ENCODE assay signal across 15 cellular contexts in genomic region chr14:23089498-23090253, GRCh38. TPM values are rescaled to one million over a fixed set of nuclear protein-coding genes. Genes with fewer than 3 reads are reported as not detected.
A peak's percentile ranks its signal among the peaks of the same experiment; 100 is the strongest.
DNase-seq lines count a peak whose midpoint lies in the region; ATAC-seq and TF ChIP-seq lines count a peak whose summit lies in the region.
"Had no signal": no experiment of that assay in that cellular context is flagged by ENCODE, and none has a peak within 500 bp of the region (broad histone marks: within the 10 kb centered on the region; RNA-seq: fewer than 3 reads in every experiment).

No MANE protein-coding gene starts in this region.

- H3K27ac ChIP-seq in 22Rv1 (peak overlapping the region; percentile 3; the same call in 1 of the 2 replicates), C4-2B (peak overlapping the region; percentile 52)
- H3K27ac ChIP-seq in CD8-positive, alpha-beta memory T cell (ENCODE audit: low read depth, low read length), result no peak overlapping the region
- H3K27ac ChIP-seq: BLaER1, PC-9 had no signal

- intact Hi-C loops in posterior vena cava (cut with DNase I), result no loop called here

- CTCF ChIA-PET in CD8-positive, alpha-beta memory T cell (lab: Charles Lee), result interaction anchor here (1.2 to 1.6 kb wide), 4 partner anchors 12 to 32 kb away, joined by 4 to 11 read pairs (median 5); partner anchors contain the start of gene CDH24

- POLR2A ChIA-PET in CD8-positive, alpha-beta memory T cell (lab: Charles Lee), result no interaction called here

- H3K9me3 ChIP-seq in CD8-positive, alpha-beta memory T cell (ENCODE audit: low read length), result no peaks in the 10 kb centered on the region
- H3K9me3 ChIP-seq: BLaER1 had no signal

- H3K9me3 Mint-ChIP-seq in CD8-positive, alpha-beta memory T cell, result no peaks in the 10 kb centered on the region

- H3K27me3 Mint-ChIP-seq in CD8-positive, alpha-beta memory T cell, result no peaks in the 10 kb centered on the region

- H3K36me3 Mint-ChIP-seq in CD8-positive, alpha-beta memory T cell, result peaks cover 8 to 76% (median 21%) of the 10 kb centered on the region in 3 donors

- peak overlapping the region in 2 of 7 donors; percentile 6 to 36 for H3K4me3 Mint-ChIP-seq in CD8-positive, alpha-beta memory T cell

- ATAC-seq in HG03354 (IDR thresholded peaks at IDR 0.05; ENCODE audit: poor library complexity, severe bottlenecking, unreplicated experiment), result no peak
- no peak for ATAC-seq in GM19035 (IDR thresholded peaks at IDR 0.05; ENCODE audit: unreplicated experiment)

- H3K27ac Mint-ChIP-seq in CD8-positive, alpha-beta memory T cell, result peak overlapping the region in 3 of 8 donors; percentile 3 to 63 (median 15)

- H3K4me3 ChIP-seq in CD8-positive, alpha-beta memory T cell (ENCODE audit: low read length), result no peak overlapping the region
- H3K4me3 ChIP-seq: BLaER1, PC-9 had no signal

- peaks cover 20% of the 10 kb centered on the region for H3K4me1 ChIP-seq in CD8-positive, alpha-beta memory T cell (ENCODE audit: insufficient read depth, low read length)

- H3K27me3 ChIP-seq in CD8-positive, alpha-beta memory T cell (ENCODE audit: insufficient read depth, low read length, poor library complexity, severe bottlenecking), result no peaks in the 10 kb centered on the region
- H3K27me3 ChIP-seq: BLaER1 had no signal

- DNase-seq in amniotic epithelial cell (ENCODE audit: low read depth), result peak; percentile 39
- DNase-seq in posterior vena cava (ENCODE audit: low spot score), result peak; percentile 60
- no peak for DNase-seq in CD8-positive, alpha-beta memory T cell
- DNase-seq: DMS153, MM.1S, NCI-H1105 treated with DMSO at 0.1 percent for 48 hours, NCI-H187, NCI-H446, PC-9 had no signal

- H3K4me1 Mint-ChIP-seq in CD8-positive, alpha-beta memory T cell, result peaks cover 33 to 45% (median 39%) of the 10 kb centered on the region in 3 donors

- TF ChIP-seq CTCF in 22Rv1 (IDR thresholded peaks at IDR 0.05) (no peak), C4-2B (conservative IDR thresholded peaks at IDR 0.05) (no peak)

- H3K36me3 ChIP-seq in CD8-positive, alpha-beta memory T cell (ENCODE audit: insufficient read depth, low read length), result peaks cover 64% of the 10 kb centered on the region

RNA-seq across cellular contexts. Expression of gene ACIN1, which starts 5.3 kb away (rescaled TPM):
- 100 to 1,000 TPM in 1 of 2 donors, 10 to 100 TPM in 1; 85.9 to 112 TPM for total RNA-seq in posterior vena cava
- total RNA-seq in CD8-positive, alpha-beta memory T cell, result 100 to 1,000 TPM; 195 to 198 TPM
- 15.1 TPM for polyA plus RNA-seq in CD8-positive, alpha-beta memory T cell

RNA-seq across cellular contexts. Expression of gene C14orf119, which starts 5.6 kb away (rescaled TPM):
- total RNA-seq in posterior vena cava, result 10 to 100 TPM; 35.2 to 38.7 TPM
- 10 to 100 TPM; 52.5 to 55.6 TPM for total RNA-seq in CD8-positive, alpha-beta memory T cell
- polyA plus RNA-seq in CD8-positive, alpha-beta memory T cell, result 112 TPM

RNA-seq across cellular contexts. Expression of gene CIROP, which starts 15.1 kb away (rescaled TPM):
- not detected for total RNA-seq in posterior vena cava
- not detected for total RNA-seq in CD8-positive, alpha-beta memory T cell
- polyA plus RNA-seq in CD8-positive, alpha-beta memory T cell, result not detected
- total RNA-seq: H1, PC-9 had no signal

RNA-seq across cellular contexts. Expression of gene CEBPE, which starts 29.4 kb away (rescaled TPM):
- under 1 TPM in 1 of 2 donors, not detected in 1; 0.19 TPM for total RNA-seq in posterior vena cava
- under 1 TPM; 0.16 to 0.22 TPM for total RNA-seq in CD8-positive, alpha-beta memory T cell
- polyA plus RNA-seq in CD8-positive, alpha-beta memory T cell, result not detected
- total RNA-seq: H1, PC-9 had no signal

RNA-seq across cellular contexts. Expression of gene CDH24, which starts 32.4 kb away (rescaled TPM):
- total RNA-seq in posterior vena cava, result 1 to 10 TPM; 1.8 to 2.9 TPM
- total RNA-seq in CD8-positive, alpha-beta memory T cell, result under 1 TPM; 0.82 to 0.88 TPM
- 0.36 TPM for polyA plus RNA-seq in CD8-positive, alpha-beta memory T cell

Comparison
In these comparisons a context has a peak if more than half of its experiments do, and no peak if none do; other contexts are left out.
1. DNase-seq: peak in amniotic epithelial cell (single experiment) and posterior vena cava (single experiment); none in CD8-positive, alpha-beta memory T cell (0 of 5).